ENCODE assay signal across 23 cellular contexts in genomic region chr18:32358075-32358474, GRCh38.
DNase-seq lines count a peak whose midpoint lies in the region; ATAC-seq, FAIRE-seq and TF ChIP-seq lines count a peak whose summit lies in the region.
"Had no signal": no experiment of that assay in that cellular context is flagged by ENCODE, and none has a peak within 500 bp of the region (broad histone marks: within the 10 kb centered on the region; RNA-seq: fewer than 3 reads in every experiment).

No MANE protein-coding gene starts in this region.

- H3K18ac ChIP-seq in trophoblast cell (ENCODE audit: low read length), result peak overlapping the region; percentile 20

- H3K36me3 ChIP-seq in GM12878 (ENCODE audit: control insufficient read depth in 2 of 2, insufficient read depth in 2 of 2, low read length in 1 of 2) (no peaks in the 10 kb centered on the region), trophoblast cell (ENCODE audit: control insufficient read depth in 1 of 2, insufficient read depth in 2 of 2, low read length in 2 of 2) (no peaks in the 10 kb centered on the region), ovary (no peaks in the 10 kb centered on the region)
- H3K36me3 ChIP-seq: BLaER1, HAP-1, heart right ventricle, left lung had no signal

- no peak overlapping the region for H3K4me2 ChIP-seq in GM12878 (ENCODE audit: control insufficient read depth, insufficient read depth)
- no peak overlapping the region for H3K4me2 ChIP-seq in trophoblast cell (ENCODE audit: low read length)
- H3K4me2 ChIP-seq: BLaER1 had no signal

- TF ChIP-seq EP300 in GM12878 (IDR thresholded peaks at IDR 0.05; ENCODE audit: borderline replicate concordance in 1 of 2, control insufficient read depth in 1 of 2, low read depth in 2 of 2, low read length in 2 of 2) (no peak), ovary (IDR thresholded peaks at IDR 0.05) (no peak)

- DNase-seq in Right ventricle myocardium superior, result no peak
- no peak for DNase-seq in left cardiac atrium
- no peak for DNase-seq in HFF-Myc (ENCODE audit: extremely low read depth, low read depth)
- DNase-seq in GM12878 (ENCODE audit: low read depth, low spot score), result no peak
- DNase-seq in trophoblast cell, result no peak
- no peak for DNase-seq in occipital lobe (lab: John Stamatoyannopoulos, UW)
- DNase-seq in ovary, result no peak
- DNase-seq: activated CD4-positive, alpha-beta T cell treated with anti-CD3 and anti-CD28 coated beads for 1 hour; activated CD8-positive, alpha-beta memory T cell treated with anti-CD3 and anti-CD28 coated beads for 24 hours; activated naive CD4-positive, alpha-beta T cell treated with Interleukin-2 at 50 U/mL for 16 hours; activated T-cell treated with anti-CD3 and anti-CD28 coated beads, Interleukin-2, amount 50 U/mL, for 4 hours; amniotic stem cell; Caco-2; heart right ventricle; left lung; NCI-H1436 treated with DMSO at 0.1 percent for 48 hours; NCI-H510A had no signal

- H3K4me3 ChIP-seq in HFF-Myc (replicated peaks; ENCODE audit: low read depth, low read length) (no peak overlapping the region), GM12878 (no peak overlapping the region), trophoblast cell (ENCODE audit: low read depth, low read length) (no peak overlapping the region), ovary (no peak overlapping the region)
- H3K4me3 ChIP-seq: BLaER1, HAP-1, heart right ventricle, left lung had no signal

- no peak overlapping the region for H4K12ac ChIP-seq in trophoblast cell (ENCODE audit: low read depth, low read length)

- TF ChIP-seq CTCF in HFF-Myc (IDR thresholded peaks at IDR 0.05; ENCODE audit: low read depth, low read length, missing control alignments) (peak; percentile 10), GM12878 (IDR thresholded peaks at IDR 0.05 in 2 of 3, conservative IDR thresholded peaks at IDR 0.05 in 1 of 3; ENCODE audit: control insufficient read depth in 2 of 3, extremely low read depth in 1 of 3, insufficient read depth in 1 of 3, low read depth in 3 of 3, low read length in 3 of 3) (0 out of 6 replicates have a peak, but pooled peaks of 1 of the 3 experiments have one; percentile 9), ovary (IDR thresholded peaks at IDR 0.05) (no peak)

- peak overlapping the region; percentile 20 for H3K14ac ChIP-seq in trophoblast cell (ENCODE audit: low read length)

- peak overlapping the region; percentile 68 for H2BK120ac ChIP-seq in trophoblast cell (ENCODE audit: insufficient read depth, low read length, poor library complexity)

- intact Hi-C loops in Right ventricle myocardium superior (cut with DNase I), result loop anchor here (10.0 kb wide), 2 partner anchors 63 to 67 kb away; no protein-coding TSS in a partner anchor
- intact Hi-C loops in left cardiac atrium (cut with DNase I), result no loop called here
- intact Hi-C loops in GM12878 (cut with micrococcal nuclease; ENCODE audit: unreplicated experiment), result no loop called here
- intact Hi-C loops in ovary (cut with DNase I), result no loop called here

- RAD21 ChIA-PET in GM12878 (lab: Charles Lee; ENCODE audit: unreplicated experiment), result no interaction called here

- TF ChIP-seq RAD21 in GM12878 (IDR thresholded peaks at IDR 0.05; ENCODE audit: insufficient read depth, low read depth, low read length), result no peak

- in situ Hi-C loops in GM12878 (cut with MboI), result no loop called here

- H3K79me1 ChIP-seq in trophoblast cell (ENCODE audit: low read length), result peaks cover 4% of the 10 kb centered on the region

- H3K27me3 ChIP-seq in GM12878 (replicated peaks in 1 of 2; ENCODE audit: control insufficient read depth in 2 of 2, insufficient read depth in 2 of 2, low read length in 1 of 2) (no peaks in the 10 kb centered on the region), trophoblast cell (ENCODE audit: insufficient read depth, low read length) (no peaks in the 10 kb centered on the region), ovary (no peaks in the 10 kb centered on the region)
- H3K27me3 ChIP-seq: BLaER1, heart right ventricle, left lung had no signal

- peak overlapping the region; percentile 32 for H2BK12ac ChIP-seq in trophoblast cell (ENCODE audit: low read length)

- H2AK5ac ChIP-seq in trophoblast cell (ENCODE audit: low read length), result peak overlapping the region; percentile 54

- peak overlapping the region; percentile 39 for H4K91ac ChIP-seq in trophoblast cell (ENCODE audit: low read depth, low read length)

- H3K79me2 ChIP-seq in GM12878 (ENCODE audit: control insufficient read depth, insufficient read depth, low read length), result no peaks in the 10 kb centered on the region
- no peaks in the 10 kb centered on the region for H3K79me2 ChIP-seq in trophoblast cell (ENCODE audit: control insufficient read depth, insufficient read depth, low read length, poor library complexity)
- H3K79me2 ChIP-seq: parathyroid adenoma had no signal

- H2AFZ ChIP-seq in GM12878 (ENCODE audit: control insufficient read depth, low read depth, low read length), result no peak overlapping the region
- no peak overlapping the region for H2AFZ ChIP-seq in trophoblast cell (ENCODE audit: insufficient read depth, low read length, poor library complexity)
- H2AFZ ChIP-seq: parathyroid adenoma had no signal

- SMC1A ChIA-PET in GM12878 (lab: Charles Lee; ENCODE audit: uncharacterized antibody, unreplicated experiment), result interaction anchor here (1.2 kb wide), 1 partner anchor 87 kb away, joined by 3 read pairs; no protein-coding TSS in a partner anchor

- H3K27ac ChIP-seq in GM12878 (ENCODE audit: control insufficient read depth, insufficient read depth) (no peak overlapping the region), trophoblast cell (ENCODE audit: low read depth, low read length) (no peak overlapping the region), ovary (no peak overlapping the region)
- H3K27ac ChIP-seq: BLaER1, epithelial cell of prostate, left lung, parathyroid adenoma had no signal

- ATAC-seq in Right ventricle myocardium superior (ENCODE audit: poor library complexity), result peak; percentile 31
- no peak for ATAC-seq in left cardiac atrium
- ATAC-seq in GM12878, result peak; percentile 37; the same call in 1 of the 3 replicates
- no peak for ATAC-seq in GM19023 (IDR thresholded peaks at IDR 0.05; ENCODE audit: unreplicated experiment)
- ATAC-seq: activated T-cell treated with anti-CD3 and anti-CD28 coated beads, Interleukin-2, amount 50 U/mL, for 4 hours; left lung; natural killer cell treated with Interleukin-12 subunit alpha and Interleukin-12 subunit beta and Interleukin-15 and Interleukin-18, amount 100 ng/mL, for 72 hours had no signal

- no peak overlapping the region for H4K8ac ChIP-seq in trophoblast cell (ENCODE audit: low read depth, low read length)

- H3K9me3 ChIP-seq in GM12878 (replicated peaks; ENCODE audit: control insufficient read depth, insufficient read depth, low read length) (no peaks in the 10 kb centered on the region), trophoblast cell (ENCODE audit: insufficient read depth, low read depth, low read length) (no peaks in the 10 kb centered on the region), ovary (no peaks in the 10 kb centered on the region)
- H3K9me3 ChIP-seq: BLaER1, Caco-2, HAP-1, heart right ventricle, left lung had no signal

- no peaks in the 10 kb centered on the region for H4K20me1 ChIP-seq in GM12878 (ENCODE audit: control insufficient read depth, insufficient read depth)
- H4K20me1 ChIP-seq: BLaER1 had no signal

- H3K9ac ChIP-seq in GM12878 (ENCODE audit: control insufficient read depth, insufficient read depth, low read length) (no peak overlapping the region), trophoblast cell (ENCODE audit: low read length) (no peak overlapping the region)
- H3K9ac ChIP-seq: BLaER1, parathyroid adenoma had no signal

- BruUV-seq in GM12878 (replicated peaks; lab: Mats Ljungman, UMichigan), result no TSS peak

- CTCF ChIA-PET in GM12878 (lab: Yijun Ruan, JAX), result interaction anchor here (0.8 kb wide), 1 partner anchor 9 kb away, joined by 3 read pairs; no protein-coding TSS in a partner anchor

- 11% methylated on average over 8 of the region's 8 CpGs for WGBS in GM12878 (ENCODE audit: insufficient coverage, insufficient replicate concordance, low lambda C conversion rate, missing lambda C conversion rate)
- WGBS in trophoblast cell (ENCODE audit: extremely low coverage, insufficient coverage, insufficient read length), result no CpG with 5 or more reads among the region's 8 CpGs
- 86 to 94% (median 88%) methylated on average over 8 of the region's 8 CpGs for WGBS in ovary, 3 donors

- no peaks in the 10 kb centered on the region for H3K4me1 ChIP-seq in GM12878 (ENCODE audit: control insufficient read depth, insufficient read depth, low read length)
- peaks cover 0 to 7% of the 10 kb centered on the region in 2 experiments for H3K4me1 ChIP-seq in trophoblast cell (ENCODE audit: control insufficient read depth in 1 of 2, insufficient read depth in 2 of 2, low read length in 2 of 2)
- no peaks in the 10 kb centered on the region for H3K4me1 ChIP-seq in ovary (ENCODE audit: insufficient read depth)
- H3K4me1 ChIP-seq: BLaER1, Caco-2, left lung, parathyroid adenoma had no signal

- POLR2A ChIA-PET in GM12878 (lab: Charles Lee), result no interaction called here

- H2BK5ac ChIP-seq in trophoblast cell (ENCODE audit: low read depth, low read length, poor library complexity), result no peak overlapping the region

- no peak overlapping the region for H3K4ac ChIP-seq in trophoblast cell (ENCODE audit: low read depth, low read length)

- no peak overlapping the region for H3K23ac ChIP-seq in trophoblast cell (ENCODE audit: low read length)

- no peak for FAIRE-seq in GM12878 (lab: Jason Lieb, UNC)

- TF ChIP-seq POLR2A in GM12878 (IDR thresholded peaks at IDR 0.05; ENCODE audit: low read depth, low read length), result no peak
- no peak for TF ChIP-seq POLR2A in ovary (IDR thresholded peaks at IDR 0.05)

TF ChIP-seq in GM12878, 131 proteins besides CTCF, POLR2A, EP300 and RAD21:
- no peak for TF ChIP-seq NR2C1 (IDR thresholded peaks at IDR 0.05)

Comparison
In these comparisons a context has a peak if more than half of its experiments do, and no peak if none do; other contexts are left out.
1. ATAC-seq: peak in Right ventricle myocardium superior (single experiment) and GM12878 (single experiment); none in left cardiac atrium (0 of 2) and GM19023 (single experiment).